ENCODE assay signal across 11 cellular contexts in the genomic region with DNA sequence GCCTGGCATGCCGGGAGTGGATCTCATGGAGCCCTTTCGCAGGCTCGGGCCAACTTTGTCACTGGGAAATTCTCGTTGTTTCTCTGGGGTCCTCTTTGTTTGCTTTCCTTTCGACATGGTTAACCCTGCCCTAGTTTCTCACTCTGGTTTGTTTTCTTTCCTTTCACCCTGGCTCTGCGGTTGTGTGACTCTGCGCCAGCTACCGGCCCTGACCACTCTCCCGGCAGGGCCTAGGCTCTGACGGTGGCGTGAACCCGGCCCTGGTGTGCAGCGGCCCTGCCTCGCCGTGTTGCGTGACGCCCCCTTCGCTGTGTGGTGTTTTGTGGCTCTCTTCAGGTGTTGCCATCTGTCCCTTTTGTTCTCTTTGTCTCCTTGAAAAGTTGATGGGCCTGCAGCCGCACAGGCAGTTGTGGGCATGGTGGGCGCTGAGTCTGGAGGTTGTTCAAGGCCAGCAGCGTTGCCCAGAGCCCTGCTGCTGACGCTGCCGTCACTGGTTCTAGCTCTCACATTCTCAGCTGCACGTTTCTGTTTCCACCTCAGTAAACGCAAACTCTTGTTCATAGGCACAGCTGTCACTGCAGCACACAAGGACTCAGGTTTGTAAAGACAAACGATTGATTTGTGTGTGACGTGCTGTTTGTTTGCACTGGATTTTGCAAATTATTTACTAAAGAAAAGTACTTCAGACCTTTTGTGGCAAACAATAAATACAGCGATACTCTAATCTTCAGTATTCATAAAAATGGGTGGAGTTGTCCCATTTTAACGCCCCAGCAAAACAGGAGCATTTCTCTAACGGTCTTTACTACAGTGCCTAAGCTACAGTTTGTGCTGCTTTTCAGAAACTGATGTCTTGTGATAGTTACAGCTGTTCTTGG.
DNase-seq lines count a peak whose midpoint lies in the region; ATAC-seq and TF ChIP-seq lines count a peak whose summit lies in the region.
"Had no signal": no experiment of that assay in that cellular context is flagged by ENCODE, and none has a peak within 500 bp of the region (broad histone marks: within the 10 kb centered on the region; RNA-seq: fewer than 3 reads in every experiment).

No MANE protein-coding gene starts in this region.

- H3K36me3 Mint-ChIP-seq in stimulated activated naive B cell treated with anti-CD40 and anti-IgM and Interleukin-4, amounts not matched to agents 10 μg/mL and 1 μg/mL and 100 μg/mL, for 72 hours, result peaks cover 42 to 64% of the 10 kb centered on the region in 2 donors

- H2AFZ ChIP-seq in OCI-LY1 (ENCODE audit: low read length), result no peak overlapping the region

- H3K27me3 ChIP-seq in OCI-LY1 (ENCODE audit: insufficient read depth, low read length) (no peaks in the 10 kb centered on the region), layer of hippocampus (ENCODE audit: control insufficient read depth, insufficient read depth, low read length) (no peaks in the 10 kb centered on the region), skeletal muscle satellite cell (ENCODE audit: control insufficient read depth, insufficient read depth, low read length) (no peaks in the 10 kb centered on the region)

- no peak overlapping the region for H3K9ac ChIP-seq in OCI-LY1 (ENCODE audit: low read length)
- H3K9ac ChIP-seq in skeletal muscle satellite cell (ENCODE audit: low read depth, low read length), result peak overlapping the region; percentile 39

- no peaks in the 10 kb centered on the region for H3K4me1 Mint-ChIP-seq in stimulated activated naive B cell treated with anti-CD40 and anti-IgM and Interleukin-4, amounts not matched to agents 10 μg/mL and 1 μg/mL and 100 μg/mL, for 72 hours

- H3K4me1 ChIP-seq in OCI-LY1 (ENCODE audit: insufficient read depth, low read length, severe bottlenecking) (peaks cover 5% of the 10 kb centered on the region), skeletal muscle satellite cell (ENCODE audit: control insufficient read depth, insufficient read depth, low read length) (peaks cover 21% of the 10 kb centered on the region)

- ATAC-seq in stimulated activated naive B cell treated with anti-CD40 and anti-IgM and Interleukin-4, amounts not matched to agents 10 μg/mL and 1 μg/mL and 100 μg/mL, for 72 hours (replicated peaks), result no peak
- ATAC-seq: HCT116 had no signal

- H4K20me1 ChIP-seq in OCI-LY1 (ENCODE audit: insufficient read depth, low read length), result no peaks in the 10 kb centered on the region

- no peaks in the 10 kb centered on the region for H3K27me3 Mint-ChIP-seq in stimulated activated naive B cell treated with anti-CD40 and anti-IgM and Interleukin-4, amounts not matched to agents 10 μg/mL and 1 μg/mL and 100 μg/mL, for 72 hours
- H3K27me3 Mint-ChIP-seq: central memory CD8-positive, alpha-beta T cell had no signal

- no peak overlapping the region for H3K27ac Mint-ChIP-seq in stimulated activated naive B cell treated with anti-CD40 and anti-IgM and Interleukin-4, amounts not matched to agents 10 μg/mL and 1 μg/mL and 100 μg/mL, for 72 hours
- H3K27ac Mint-ChIP-seq: activated T-helper 2 cell treated with anti-CD3 and anti-CD28 coated beads, Interferon-gamma antibody, Interleukin-2, Interleukin-4, amounts not matched to agents 10 μg/mL and 5 μg/mL and 100 μg/mL, durations not matched to agents 14 hours and 24 hours and 36 hours had no signal

- no peaks in the 10 kb centered on the region for H3F3A ChIP-seq in OCI-LY1 (ENCODE audit: insufficient read depth, low read length)

- peak; percentile 69 for DNase-seq in NCI-H1092 (lab: John Stamatoyannopoulos, UW)
- DNase-seq in stimulated activated naive B cell treated with anti-CD40 and anti-IgM and Interleukin-4, amounts not matched to agents 10 μg/mL and 1 μg/mL and 100 μg/mL, for 72 hours, result no peak
- DNase-seq in superior temporal gyrus (ENCODE audit: extremely low spot score), result no peak
- no peak for DNase-seq in NCI-H446 (lab: John Stamatoyannopoulos, UW)
- DNase-seq: KBM-7 had no signal

- no peak overlapping the region for H3K4me3 ChIP-seq in OCI-LY1 (ENCODE audit: low read depth, low read length, poor library complexity, severe bottlenecking)
- H3K4me3 ChIP-seq in skeletal muscle satellite cell (ENCODE audit: low read length), result no peak overlapping the region

- H3K9me2 ChIP-seq in OCI-LY1 (ENCODE audit: low read depth, low read length), result no peaks in the 10 kb centered on the region

- TF ChIP-seq CTCF in OCI-LY1 (IDR thresholded peaks at IDR 0.05; ENCODE audit: low read length), result no peak

- peaks cover 42% of the 10 kb centered on the region; the same call in 1 of the 2 replicates for H3K36me3 ChIP-seq in OCI-LY1 (ENCODE audit: insufficient read depth, low read length)
- H3K36me3 ChIP-seq in skeletal muscle satellite cell (ENCODE audit: insufficient read depth, low read length), result peaks cover 39% of the 10 kb centered on the region

- no peaks in the 10 kb centered on the region for H3K9me3 ChIP-seq in OCI-LY1 (ENCODE audit: low read length)
- H3K9me3 ChIP-seq in skeletal muscle satellite cell (replicated peaks; ENCODE audit: low read length), result no peaks in the 10 kb centered on the region

- peak overlapping the region; percentile 25 for H3K27ac ChIP-seq in OCI-LY1 (ENCODE audit: low read depth, low read length, poor library complexity, severe bottlenecking)
- peak overlapping the region; percentile 71 for H3K27ac ChIP-seq in layer of hippocampus (ENCODE audit: low read depth, low read length)

- H3K9me3 Mint-ChIP-seq in stimulated activated naive B cell treated with anti-CD40 and anti-IgM and Interleukin-4, amounts not matched to agents 10 μg/mL and 1 μg/mL and 100 μg/mL, for 72 hours, result no peaks in the 10 kb centered on the region
- H3K9me3 Mint-ChIP-seq: activated T-helper 2 cell treated with anti-CD3 and anti-CD28 coated beads, Interferon-gamma antibody, Interleukin-2, Interleukin-4, amounts not matched to agents 10 μg/mL and 5 μg/mL and 100 μg/mL, durations not matched to agents 14 hours and 24 hours and 36 hours; central memory CD8-positive, alpha-beta T cell had no signal

- no peaks in the 10 kb centered on the region for H3K79me2 ChIP-seq in OCI-LY1 (ENCODE audit: insufficient read depth, low read length)

- H3K4me3 Mint-ChIP-seq in stimulated activated naive B cell treated with anti-CD40 and anti-IgM and Interleukin-4, amounts not matched to agents 10 μg/mL and 1 μg/mL and 100 μg/mL, for 72 hours, result no peak overlapping the region
- H3K4me3 Mint-ChIP-seq: central memory CD8-positive, alpha-beta T cell had no signal

- H3K4me2 ChIP-seq in OCI-LY1 (ENCODE audit: low read length), result no peak overlapping the region
- H3K4me2 ChIP-seq in skeletal muscle satellite cell (ENCODE audit: low read length), result peak overlapping the region; percentile 75
